ENCODE assay signal across 16 cellular contexts in genomic region chr1:243950166-243950565, GRCh38.
DNase-seq lines count a peak whose midpoint lies in the region; ATAC-seq, FAIRE-seq and TF ChIP-seq lines count a peak whose summit lies in the region.
"Had no signal": no experiment of that assay in that cellular context is flagged by ENCODE, and none has a peak within 500 bp of the region (broad histone marks: within the 10 kb centered on the region; RNA-seq: fewer than 3 reads in every experiment).

No MANE protein-coding gene starts in this region.

- dilution Hi-C loops in mammary epithelial cell (cut with HindIII; ENCODE audit: low sequenced_read_pairs) = no loop called here

- peak; percentile 76 for DNase-seq in AG10803 (ENCODE audit: low read depth)
- peak; percentile 19 for DNase-seq in LoVo (ENCODE audit: low spot score)
- DNase-seq in mammary epithelial cell = peak; percentile 88
- DNase-seq in kidney glomerular epithelial cell (lab: John Stamatoyannopoulos, UW) = peak; percentile 43
- DNase-seq in pancreas = no peak
- no peak for DNase-seq in tibial nerve (ENCODE audit: low spot score in 2 of 2)
- no peak for DNase-seq in immature natural killer cell
- DNase-seq: activated CD8-positive, alpha-beta memory T cell treated with anti-CD3 and anti-CD28 coated beads, Interleukin-2, amount 10 ng/mL, durations not matched to agents 7 days and 5 days; CD4-positive, CD25-positive, alpha-beta regulatory T cell; H7; Kasumi-1; kidney; nephron progenitor cell; Peyer's patch; spleen had no signal

- H3K9me3 ChIP-seq in mammary epithelial cell (replicated peaks; ENCODE audit: insufficient read depth, low read length) (no peaks in the 10 kb centered on the region), pancreas (no peaks in the 10 kb centered on the region), tibial nerve (no peaks in the 10 kb centered on the region)
- H3K9me3 ChIP-seq: Peyer's patch, spleen had no signal

- ATAC-seq in HG03196 (IDR thresholded peaks at IDR 0.05; ENCODE audit: unreplicated experiment) = no peak
- ATAC-seq in pancreas = no peak
- ATAC-seq: activated CD8-positive, alpha-beta memory T cell treated with anti-CD3 and anti-CD28 coated beads, Interleukin-2, amount 10 ng/mL, durations not matched to agents 7 days and 5 days had no signal

- peaks cover 2% of the 10 kb centered on the region for H4K20me1 ChIP-seq in mammary epithelial cell (ENCODE audit: insufficient read depth, low read length)

- H3K27me3 ChIP-seq in mammary epithelial cell (ENCODE audit: insufficient read depth, low read length) (no peaks in the 10 kb centered on the region), pancreas (no peaks in the 10 kb centered on the region), tibial nerve (no peaks in the 10 kb centered on the region)
- H3K27me3 ChIP-seq: Peyer's patch, spleen had no signal

- no TSS peak for BruUV-seq in mammary epithelial cell (replicated peaks; lab: Mats Ljungman, UMichigan)

- no peaks in the 10 kb centered on the region for H3K79me2 ChIP-seq in mammary epithelial cell (ENCODE audit: insufficient read depth, low read length)

- H3K36me3 Mint-ChIP-seq in immature natural killer cell = no peaks in the 10 kb centered on the region
- H3K36me3 Mint-ChIP-seq: activated CD8-positive, alpha-beta memory T cell treated with anti-CD3 and anti-CD28 coated beads, Interleukin-2, amount 10 ng/mL, durations not matched to agents 7 days and 5 days; CD4-positive, CD25-positive, alpha-beta regulatory T cell had no signal

- peaks cover 1 to 5% (median 4%) of the 10 kb centered on the region in 3 donors for H3K27me3 Mint-ChIP-seq in immature natural killer cell (ENCODE audit: low read depth in 3 of 3)
- H3K27me3 Mint-ChIP-seq: activated CD8-positive, alpha-beta memory T cell treated with anti-CD3 and anti-CD28 coated beads, Interleukin-2, amount 10 ng/mL, durations not matched to agents 7 days and 5 days had no signal

- H2AFZ ChIP-seq in mammary epithelial cell (ENCODE audit: low read depth, low read length) = no peak overlapping the region

- no peak overlapping the region for H3K27ac ChIP-seq in mammary epithelial cell (ENCODE audit: insufficient read depth, low read depth, low read length)
- H3K27ac ChIP-seq in pancreas = no peak overlapping the region
- no peak overlapping the region for H3K27ac ChIP-seq in tibial nerve
- H3K27ac ChIP-seq: Peyer's patch, spleen had no signal

- CTCF ChIA-PET in mammary epithelial cell (lab: Charles Lee; ENCODE audit: low non-redundant PET) = no interaction called here

- no peak for TF ChIP-seq CTCF in AG10803 (conservative IDR thresholded peaks at IDR 0.05; ENCODE audit: low read length)
- TF ChIP-seq CTCF in mammary epithelial cell (conservative IDR thresholded peaks at IDR 0.05 in 1 of 2, IDR thresholded peaks at IDR 0.05 in 1 of 2; ENCODE audit: extremely low read depth in 1 of 2, insufficient read depth in 1 of 2, low read depth in 1 of 2, low read length in 2 of 2) = no peak
- no peak for TF ChIP-seq CTCF in pancreas (IDR thresholded peaks at IDR 0.05)
- no peak for TF ChIP-seq CTCF in tibial nerve (IDR thresholded peaks at IDR 0.05)

- no peak for FAIRE-seq in pancreas (lab: Jason Lieb, UNC)
- FAIRE-seq: kidney had no signal

- no peak overlapping the region for H3K27ac Mint-ChIP-seq in immature natural killer cell
- H3K27ac Mint-ChIP-seq: activated CD8-positive, alpha-beta memory T cell treated with anti-CD3 and anti-CD28 coated beads, Interleukin-2, amount 10 ng/mL, durations not matched to agents 7 days and 5 days; CD4-positive, CD25-positive, alpha-beta regulatory T cell; nephron progenitor cell had no signal

- WGBS in mammary epithelial cell (ENCODE audit: low coverage, missing lambda C conversion rate) = 0% methylated on average over 3 of the region's 3 CpGs
- WGBS in pancreas, 2 donors = 67 to 71% methylated on average over 3 of the region's 3 CpGs
- 45 to 53% methylated on average over 3 of the region's 3 CpGs for WGBS in tibial nerve, 2 donors

- H3K36me3 ChIP-seq in mammary epithelial cell (ENCODE audit: insufficient read depth, low read length) (no peaks in the 10 kb centered on the region), pancreas (no peaks in the 10 kb centered on the region), tibial nerve (no peaks in the 10 kb centered on the region)
- H3K36me3 ChIP-seq: Peyer's patch, spleen had no signal

- intact Hi-C loops in mammary epithelial cell (cut with micrococcal nuclease) (no loop called here), pancreas (cut with DNase I) (no loop called here)

- no peak for TF ChIP-seq EP300 in tibial nerve (IDR thresholded peaks at IDR 0.05)

- H3K4me2 ChIP-seq in mammary epithelial cell (ENCODE audit: insufficient read depth, low read depth, low read length) = no peak overlapping the region

- H3K9ac ChIP-seq in mammary epithelial cell (ENCODE audit: insufficient read depth, low read length) = no peak overlapping the region

- H3K4me1 ChIP-seq in mammary epithelial cell (ENCODE audit: insufficient read depth, low read length) (peaks cover 8% of the 10 kb centered on the region), pancreas (no peaks in the 10 kb centered on the region), tibial nerve (no peaks in the 10 kb centered on the region)
- H3K4me1 ChIP-seq: Peyer's patch, spleen had no signal

- no peak overlapping the region for H3K4me3 Mint-ChIP-seq in immature natural killer cell
- H3K4me3 Mint-ChIP-seq: activated CD8-positive, alpha-beta memory T cell treated with anti-CD3 and anti-CD28 coated beads, Interleukin-2, amount 10 ng/mL, durations not matched to agents 7 days and 5 days; CD4-positive, CD25-positive, alpha-beta regulatory T cell; nephron progenitor cell had no signal

- no peaks in the 10 kb centered on the region for H3K4me1 Mint-ChIP-seq in immature natural killer cell
- H3K4me1 Mint-ChIP-seq: activated CD8-positive, alpha-beta memory T cell treated with anti-CD3 and anti-CD28 coated beads, Interleukin-2, amount 10 ng/mL, durations not matched to agents 7 days and 5 days had no signal

- no peak overlapping the region for H3K4me3 ChIP-seq in AG10803 (ENCODE audit: low read length)
- H3K4me3 ChIP-seq in mammary epithelial cell (replicated peaks in 1 of 3; ENCODE audit: insufficient read depth in 1 of 3, low read depth in 2 of 3, low read length in 3 of 3) = no peak overlapping the region
- H3K4me3 ChIP-seq in pancreas = no peak overlapping the region
- H3K4me3 ChIP-seq in tibial nerve = no peak overlapping the region
- H3K4me3 ChIP-seq: Peyer's patch, spleen had no signal

- no peaks in the 10 kb centered on the region for H3K9me3 Mint-ChIP-seq in immature natural killer cell
- H3K9me3 Mint-ChIP-seq: CD4-positive, CD25-positive, alpha-beta regulatory T cell; nephron progenitor cell had no signal

- TF ChIP-seq POLR2A in tibial nerve (IDR thresholded peaks at IDR 0.05) = no peak

- in situ Hi-C loops in mammary epithelial cell (cut with MboI; ENCODE audit: low sequenced_read_pairs in 2 of 2) = no loop called here

Comparison
In these comparisons a context has a peak if more than half of its experiments do, and no peak if none do; other contexts are left out.
1. DNase-seq: peak in AG10803 (single experiment), LoVo (single experiment), mammary epithelial cell (single experiment) and kidney glomerular epithelial cell (single experiment); none in pancreas (0 of 6), tibial nerve (0 of 2) and immature natural killer cell (0 of 3).